Comparison of ENCODE assay signal across 28 cellular contexts in the genomic region with DNA sequence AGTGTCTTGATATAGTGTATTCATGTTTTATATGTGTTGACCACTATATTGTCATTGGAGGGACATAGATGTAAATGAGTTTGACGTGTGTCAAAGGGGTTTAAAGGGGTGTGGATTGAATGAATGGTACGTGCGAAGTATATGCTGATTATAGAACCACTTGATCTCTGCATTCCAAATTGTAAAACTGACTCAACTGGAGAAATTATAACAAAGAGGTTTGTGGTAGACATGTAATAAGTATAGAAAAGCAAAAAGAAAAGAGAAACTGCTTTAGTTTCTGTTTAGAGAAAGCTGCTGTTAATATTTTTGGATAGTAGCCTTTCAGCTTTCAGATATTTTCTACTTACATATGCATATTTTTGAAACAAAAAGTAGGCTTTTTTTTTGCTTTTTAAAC. TPM values are rescaled to one million over a fixed set of nuclear protein-coding genes. Genes with fewer than 3 reads are reported as not detected.
A peak's percentile ranks its signal among the peaks of the same experiment; 100 is the strongest.
DNase-seq lines count a peak whose midpoint lies in the region; ATAC-seq, FAIRE-seq and TF ChIP-seq lines count a peak whose summit lies in the region.
"Had no signal": no experiment of that assay in that cellular context is flagged by ENCODE, and none has a peak within 500 bp of the region (broad histone marks: within the 10 kb centered on the region; RNA-seq: fewer than 3 reads in every experiment).

No MANE protein-coding gene starts in this region.

- H3K27ac ChIP-seq in MM.1S (ENCODE audit: low read length) (no peak overlapping the region), pancreas (no peak overlapping the region)
- H3K27ac ChIP-seq: epithelial cell of prostate, heart left ventricle, SJSA1, spleen had no signal

- peak overlapping the region; percentile 28; the same call in 1 of the 2 replicates for H3K4me2 ChIP-seq in MM.1S (ENCODE audit: low read depth, low read length)

- ATAC-seq in GM18519 (IDR thresholded peaks at IDR 0.05; ENCODE audit: low FRiP score, unreplicated experiment) (peak; percentile 55), GM21381 (IDR thresholded peaks at IDR 0.05; ENCODE audit: unreplicated experiment) (peak; percentile 58), HG02870 (IDR thresholded peaks at IDR 0.05; ENCODE audit: unreplicated experiment) (peak; percentile 89), pancreas (no peak), GM19397 (IDR thresholded peaks at IDR 0.05; ENCODE audit: unreplicated experiment) (no peak)
- ATAC-seq: activated T-helper 17 cell treated with anti-CD3 and anti-CD28 coated beads, Interleukin-2, amount 50 U/mL, for 72 hours; heart left ventricle; naive thymus-derived CD4-positive, alpha-beta T cell; T-helper 17 cell had no signal

- TF ChIP-seq CTCF in MM.1S (IDR thresholded peaks at IDR 0.05; ENCODE audit: low read length): no peak
- no peak for TF ChIP-seq CTCF in pancreas (IDR thresholded peaks at IDR 0.05)

- WGBS in pancreas, 2 donors: 94 to 95% methylated on average over 3 of the region's 3 CpGs

- H3K9me3 ChIP-seq in MM.1S (replicated peaks; ENCODE audit: insufficient read depth, low read length) (no peaks in the 10 kb centered on the region), pancreas (no peaks in the 10 kb centered on the region)
- H3K9me3 ChIP-seq: MG63, SJSA1, spleen had no signal

- intact Hi-C loops in pancreas (cut with DNase I): no loop called here

- H3K4me3 ChIP-seq in MM.1S (ENCODE audit: low read length): no peak overlapping the region
- H3K4me3 ChIP-seq in pancreas: no peak overlapping the region
- H3K4me3 ChIP-seq: heart left ventricle, MG63, SJSA1, spleen had no signal

- no peak overlapping the region for H3K9ac ChIP-seq in MM.1S (ENCODE audit: low read length)

- H3K27me3 ChIP-seq in MM.1S (replicated peaks; ENCODE audit: insufficient read depth, low read length) (no peaks in the 10 kb centered on the region), pancreas (no peaks in the 10 kb centered on the region)
- H3K27me3 ChIP-seq: heart left ventricle, MG63, SJSA1, spleen had no signal

- H3K36me3 ChIP-seq in MM.1S (replicated peaks; ENCODE audit: insufficient read depth, low read length) (0 out of 2 replicates have a peak, but pooled peaks cover 5% of the 10 kb centered on the region), pancreas (peaks cover 0 to 4% (median 0%) of the 10 kb centered on the region in 3 donors)
- H3K36me3 ChIP-seq: MG63, SJSA1 had no signal

- no peaks in the 10 kb centered on the region for H3K79me2 ChIP-seq in MM.1S (ENCODE audit: low read length)

- H3K9me2 ChIP-seq in MM.1S (replicated peaks; ENCODE audit: insufficient read depth, low read length): no peaks in the 10 kb centered on the region

- DNase-seq in MM.1S (peak; percentile 13), hippocampal formation (lab: John Stamatoyannopoulos, UW) (no peak), NCI-H1930 (lab: John Stamatoyannopoulos, UW) (no peak), pancreas (no peak)
- DNase-seq: activated CD4-positive, alpha-beta T cell treated with anti-CD3 and anti-CD28 coated beads, Interleukin-2, amount 10 ng/mL, durations not matched to agents 7 days and 5 days; activated naive CD8-positive, alpha-beta T cell treated with anti-CD3 and anti-CD28 coated beads, Interleukin-2, amount 10 ng/mL, durations not matched to agents 7 days and 5 days; HCEC 1CT; heart left ventricle; MG63; naive thymus-derived CD4-positive, alpha-beta T cell; NCI-H1417 treated with DMSO at 0.1 percent for 48 hours; NCI-H510A treated with DMSO at 0.1 percent for 48 hours; retina; spleen; stimulated activated CD4-positive, alpha-beta T cell treated with anti-CD3 and anti-CD28 coated beads, Interleukin-4, amount 100 ng/mL, for 24 hours; stimulated activated naive CD4-positive, alpha-beta T cell treated with Interleukin-2 at 50 U/mL for 16 hours; T-helper 17 cell had no signal

- FAIRE-seq in pancreas (lab: Jason Lieb, UNC): no peak
- FAIRE-seq: D721Med had no signal

- H3F3A ChIP-seq in MM.1S (ENCODE audit: insufficient read depth, low read length): 0 out of 2 replicates have a peak, but pooled peaks cover 8% of the 10 kb centered on the region

- H3K4me1 ChIP-seq in MM.1S (ENCODE audit: low read length): peaks cover 20% of the 10 kb centered on the region
- H3K4me1 ChIP-seq in pancreas: no peaks in the 10 kb centered on the region
- H3K4me1 ChIP-seq: SJSA1 had no signal

- no peak overlapping the region for H2AFZ ChIP-seq in MM.1S (ENCODE audit: low read length)

- no peaks in the 10 kb centered on the region for H4K20me1 ChIP-seq in MM.1S (ENCODE audit: insufficient read depth, low read length)

RNA-seq across cellular contexts. Expression of a gene that starts 8.9 kb away (rescaled TPM):
- 1 to 10 TPM in 1 of 6 donors, under 1 TPM in 5; 0.06 to 1.2 (median 0.29) TPM for total RNA-seq in pancreas
- 1 to 10 TPM; 1.2 to 2.3 TPM for polyA plus RNA-seq in pancreas
- total RNA-seq: activated CD4-positive, alpha-beta T cell treated with anti-CD3 and anti-CD28 coated beads, Interleukin-2, amount 10 ng/mL, durations not matched to agents 7 days and 5 days; activated naive CD8-positive, alpha-beta T cell treated with anti-CD3 and anti-CD28 coated beads, Interleukin-2, amount 10 ng/mL, durations not matched to agents 7 days and 5 days; omental fat pad; SJSA1; T-helper 17 cell had no signal
- polyA plus RNA-seq: CD14-positive monocyte; IgD-negative memory B cell; naive thymus-derived CD4-positive, alpha-beta T cell had no signal

Comparison
In these comparisons a context has a peak if more than half of its experiments do, and no peak if none do; other contexts are left out.
1. ATAC-seq: peak in GM18519 (single experiment), GM21381 (single experiment) and HG02870 (single experiment); none in pancreas (0 of 4) and GM19397 (single experiment).